ENCODE assay signal across 8 cellular contexts in the genomic region with DNA sequence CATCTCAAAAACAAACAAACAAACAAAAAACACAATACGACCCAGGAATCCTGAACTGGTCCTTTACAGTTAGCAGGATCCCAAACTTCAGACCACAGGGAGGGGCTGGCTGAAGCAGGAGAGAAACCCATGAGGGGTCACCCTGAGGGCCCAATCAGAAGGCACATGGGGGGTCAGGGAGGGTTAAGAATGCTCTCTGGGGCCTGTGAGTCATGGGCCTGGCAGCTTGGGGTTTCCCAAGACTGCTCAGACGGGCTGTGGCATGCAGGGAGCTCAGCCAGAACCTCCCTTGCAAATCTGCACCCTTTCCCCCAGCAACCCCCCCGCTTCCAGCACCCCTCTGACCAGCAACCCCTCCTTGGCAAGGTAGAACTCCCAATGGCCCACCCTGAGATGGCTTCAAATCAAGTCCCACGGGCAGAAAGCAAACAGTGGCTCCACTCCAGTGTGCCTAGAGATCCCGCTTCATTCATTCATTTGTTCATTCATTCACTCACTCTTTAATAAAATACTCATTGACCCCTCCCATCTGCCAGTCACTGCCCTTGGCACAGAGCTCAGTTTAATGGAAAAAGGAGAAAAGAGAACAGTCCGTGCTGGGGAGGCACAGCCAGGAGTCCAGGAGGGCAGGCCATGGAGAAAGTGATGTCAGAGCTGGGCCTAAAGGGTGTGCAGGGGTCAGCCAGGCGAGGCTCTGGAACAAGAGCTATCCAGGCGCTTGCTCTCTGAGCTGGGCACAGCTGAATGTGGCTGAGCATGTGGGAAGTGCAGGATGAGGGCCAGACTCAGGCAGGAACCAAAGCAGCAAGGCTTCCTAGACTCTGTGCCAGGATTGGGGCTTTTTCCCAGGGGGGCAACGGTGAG. TPM values are rescaled to one million over a fixed set of nuclear protein-coding genes. Genes with fewer than 3 reads are reported as not detected.
DNase-seq lines count a peak whose midpoint lies in the region; ATAC-seq and TF ChIP-seq lines count a peak whose summit lies in the region.

No MANE protein-coding gene starts in this region.

- peak; percentile 49 for DNase-seq in GM13976 (ENCODE audit: low spot score)
- peak; percentile 88 to 93 for DNase-seq in SJCRH30
- peak; percentile 96 for DNase-seq in fibroblast of villous mesenchyme (ENCODE audit: low read depth)
- DNase-seq in sigmoid colon, result peak; percentile 82

- no peaks in the 10 kb centered on the region for H3K36me3 ChIP-seq in SJCRH30
- H3K36me3 ChIP-seq in sigmoid colon, result no peaks in the 10 kb centered on the region

- H3K27ac ChIP-seq in SJCRH30 (peak overlapping the region; percentile 72), sigmoid colon (peak overlapping the region; percentile 64 to 75 (median 68))

- in situ Hi-C loops in GM13976 (cut with MboI; ENCODE audit: low sequenced_read_pairs, unreplicated experiment), result no loop called here

- no peak for TF ChIP-seq POLR2A in sigmoid colon (IDR thresholded peaks at IDR 0.05)

- WGBS in sigmoid colon, 2 donors, result 25 to 52% methylated on average over 9 of the region's 9 CpGs

- no peak for ATAC-seq in HG03571 (IDR thresholded peaks at IDR 0.05; ENCODE audit: unreplicated experiment)
- ATAC-seq in HG03135 (IDR thresholded peaks at IDR 0.05; ENCODE audit: unreplicated experiment), result no peak
- ATAC-seq in GM19351 (IDR thresholded peaks at IDR 0.05; ENCODE audit: unreplicated experiment), result no peak
- ATAC-seq in GM19463 (IDR thresholded peaks at IDR 0.05; ENCODE audit: unreplicated experiment), result no peak

- H3K27me3 ChIP-seq in SJCRH30, result no peaks in the 10 kb centered on the region
- no peaks in the 10 kb centered on the region for H3K27me3 ChIP-seq in sigmoid colon

- TF ChIP-seq EP300 in sigmoid colon (IDR thresholded peaks at IDR 0.05), result peak; percentile 11 to 68 (median 28)

- H3K4me1 ChIP-seq in SJCRH30 (peaks cover 54% of the 10 kb centered on the region), sigmoid colon (peaks cover 0 to 45% (median 33%) of the 10 kb centered on the region in 4 donors)

- H3K9me3 ChIP-seq in SJCRH30 (replicated peaks), result no peaks in the 10 kb centered on the region
- no peaks in the 10 kb centered on the region for H3K9me3 ChIP-seq in sigmoid colon

- intact Hi-C loops in sigmoid colon (cut with DNase I), result no loop called here

- no peak overlapping the region; the same call in 1 of the 2 replicates for H3K4me3 ChIP-seq in SJCRH30
- H3K4me3 ChIP-seq in fibroblast of villous mesenchyme (ENCODE audit: low read depth, low read length), result no peak overlapping the region
- H3K4me3 ChIP-seq in sigmoid colon, result no peak overlapping the region

- TF ChIP-seq CTCF in GM13976 (IDR thresholded peaks at IDR 0.05; ENCODE audit: borderline replicate concordance, control extremely low read depth, extremely low read depth, insufficient read depth, missing control alignments) (no peak), fibroblast of villous mesenchyme (IDR thresholded peaks at IDR 0.05; ENCODE audit: insufficient read depth, low read depth, low read length) (no peak), sigmoid colon (IDR thresholded peaks at IDR 0.05) (no peak)

RNA-seq across cellular contexts. Expression of gene UQCRHL, which starts 8.2 kb away (rescaled TPM):
- 8.5 and 8.6 TPM in 2 replicates for total RNA-seq in SJCRH30 (2014; rRNA removed; shearing (Covaris generic))
- total RNA-seq in fibroblast of villous mesenchyme (1.3 and 1.9 TPM in 2 replicates), sigmoid colon (1 to 10 TPM in 2 of 4 donors, under 1 TPM in 2; 0.54 to 2.2 (median 1.3) TPM)
- 1 to 10 TPM; 3.6 to 4.6 (median 4.0) TPM for polyA plus RNA-seq in sigmoid colon

RNA-seq across cellular contexts. Expression of gene FBLIM1, which starts 40.6 kb away (rescaled TPM):
- 6.7 and 9.0 TPM in 2 replicates for total RNA-seq in SJCRH30 (2014; rRNA removed; shearing (Covaris generic))
- total RNA-seq in fibroblast of villous mesenchyme (188 and 255 TPM in 2 replicates), sigmoid colon (10 to 100 TPM; 28.1 to 53.2 (median 49.8) TPM)
- 100 to 1,000 TPM; 107 to 227 (median 175) TPM for polyA plus RNA-seq in sigmoid colon

RNA-seq across cellular contexts. Expression of gene SPEN, which starts 48.3 kb away (rescaled TPM):
- 47.2 and 55.7 TPM in 2 replicates for total RNA-seq in SJCRH30 (2014; rRNA removed; shearing (Covaris generic))
- 25.4 and 30.2 TPM in 2 replicates for total RNA-seq in fibroblast of villous mesenchyme
- total RNA-seq in sigmoid colon, result 10 to 100 TPM; 20.4 to 38.5 (median 22.6) TPM
- 10 to 100 TPM in 1 of 3 donors, 1 to 10 TPM in 2; 7.4 to 28.3 (median 9.0) TPM for polyA plus RNA-seq in sigmoid colon

RNA-seq across cellular contexts. Expression of gene TMEM82, which starts 56.9 kb away (rescaled TPM):
- total RNA-seq in SJCRH30 (2014; rRNA removed; shearing (Covaris generic)), result not detected in 2 replicates
- total RNA-seq in fibroblast of villous mesenchyme (not detected in 2 replicates), sigmoid colon (under 1 TPM in 1 of 4 donors, not detected in 3; 0.55 TPM)
- polyA plus RNA-seq in sigmoid colon, result 10 to 100 TPM in 2 of 3 donors, 1 to 10 TPM in 1; 4.8 to 19.3 (median 17.3) TPM
